In genomic region chr9:109561137-109561536, GRCh38 we compare ENCODE assay signal across 1 cellular context.
TF ChIP-seq lines count a peak whose summit lies in the region.

No MANE protein-coding gene starts in this region.

TF ChIP-seq in GM23338, 12 proteins besides CTCF, POLR2A, EP300 and RAD21 (continued from another document):
- TF ChIP-seq ZNF462 (CRISPR knock-in tag; IDR thresholded peaks at IDR 0.05) (no peak), CREB1 (CRISPR knock-in tag; IDR thresholded peaks at IDR 0.05; ENCODE audit: low read depth) (no peak), ZNF331 (CRISPR knock-in tag; IDR thresholded peaks at IDR 0.05; ENCODE audit: low read depth) (no peak), EZH2phosphoT487 (IDR thresholded peaks at IDR 0.05; ENCODE audit: unreplicated experiment) (no peak), NANOG (IDR thresholded peaks at IDR 0.05; ENCODE audit: borderline replicate concordance) (no peak), JUNB (IDR thresholded peaks at IDR 0.05; ENCODE audit: unreplicated experiment) (no peak), EZH2 (IDR thresholded peaks at IDR 0.05; ENCODE audit: low read depth, unreplicated experiment) (no peak)
